Comparison of ENCODE assay signal across 19 cellular contexts in genomic region chr7:101581891-101582290, GRCh38. TPM values are rescaled to one million over a fixed set of nuclear protein-coding genes. Genes with fewer than 3 reads are reported as not detected.
"Had no signal": no experiment of that assay in that cellular context is flagged by ENCODE, and none has a peak within 500 bp of the region (broad histone marks: within the 10 kb centered on the region; RNA-seq: fewer than 3 reads in every experiment).

No MANE protein-coding gene starts in this region.

- H3K4me3 ChIP-seq: body of pancreas, colonic mucosa, heart right ventricle, left ventricle myocardium inferior had no signal

- H3K9me3 ChIP-seq: body of pancreas, colonic mucosa had no signal

- H3K4me1 ChIP-seq: body of pancreas, heart right ventricle, left ventricle myocardium inferior had no signal

- H3K36me3 ChIP-seq: colonic mucosa, heart right ventricle, left ventricle myocardium inferior, WERI-Rb-1 had no signal

- DNase-seq: activated CD4-positive, alpha-beta memory T cell treated with anti-CD3 and anti-CD28 coated beads for 36 hours; activated CD4-positive, alpha-beta T cell treated with anti-CD3 and anti-CD28 coated beads for 36 hours; activated naive CD4-positive, alpha-beta T cell treated with anti-CD3 and anti-CD28 coated beads for 36 hours; activated T-cell treated with anti-CD3 and anti-CD28 coated beads, Interleukin-2, amount 50 U/mL, for 4 hours; body of pancreas; central memory CD4-positive, alpha-beta T cell; colonic mucosa; heart right ventricle; kidney glomerular epithelial cell; left ventricle myocardium inferior; mammary epithelial cell; nephron progenitor cell; occipital lobe; stimulated activated naive CD8-positive, alpha-beta T cell treated with anti-CD3 and anti-CD28 coated beads, Interleukin-15, Interleukin-2, amounts not matched to agents 100 U/mL and 50 U/mL, for 24 hours; WERI-Rb-1 had no signal

- H3K27ac ChIP-seq: body of pancreas, colonic mucosa, heart right ventricle, left ventricle myocardium inferior, WERI-Rb-1 had no signal

- H3K27me3 ChIP-seq: body of pancreas, colonic mucosa had no signal

- ATAC-seq: activated CD4-positive, alpha-beta T cell treated with anti-CD3 and anti-CD28 coated beads for 36 hours; activated T-cell treated with anti-CD3 and anti-CD28 coated beads, Interleukin-2, amount 50 U/mL, for 4 hours; body of pancreas; esophagus mucosa; heart right ventricle; stimulated activated naive CD8-positive, alpha-beta T cell treated with anti-CD3 and anti-CD28 coated beads, Interleukin-15, Interleukin-2, amounts not matched to agents 100 U/mL and 50 U/mL, for 24 hours had no signal

RNA-seq across cellular contexts. Expression of gene MYL10, which starts 47.2 kb away (rescaled TPM):
- total RNA-seq: activated CD4-positive, alpha-beta memory T cell treated with anti-CD3 and anti-CD28 coated beads for 36 hours; activated CD4-positive, alpha-beta T cell treated with anti-CD3 and anti-CD28 coated beads for 36 hours; activated naive CD4-positive, alpha-beta T cell treated with anti-CD3 and anti-CD28 coated beads for 36 hours; activated T-cell treated with anti-CD3 and anti-CD28 coated beads, Interleukin-2, amount 50 U/mL, for 4 hours; body of pancreas; colonic mucosa; esophagus mucosa; heart right ventricle; left ventricle myocardium inferior; mammary epithelial cell; myocyte; occipital lobe; renal cortical epithelial cell; T-helper 2 cell treated with Interferon-gamma antibody and Interleukin-4, amounts not matched to agents 100 ng/mL and 5 ng/mL, for 36 hours had no signal
- polyA plus RNA-seq: heart right ventricle, mammary epithelial cell had no signal
